ENCODE assay signal across 9 cellular contexts in the genomic region with DNA sequence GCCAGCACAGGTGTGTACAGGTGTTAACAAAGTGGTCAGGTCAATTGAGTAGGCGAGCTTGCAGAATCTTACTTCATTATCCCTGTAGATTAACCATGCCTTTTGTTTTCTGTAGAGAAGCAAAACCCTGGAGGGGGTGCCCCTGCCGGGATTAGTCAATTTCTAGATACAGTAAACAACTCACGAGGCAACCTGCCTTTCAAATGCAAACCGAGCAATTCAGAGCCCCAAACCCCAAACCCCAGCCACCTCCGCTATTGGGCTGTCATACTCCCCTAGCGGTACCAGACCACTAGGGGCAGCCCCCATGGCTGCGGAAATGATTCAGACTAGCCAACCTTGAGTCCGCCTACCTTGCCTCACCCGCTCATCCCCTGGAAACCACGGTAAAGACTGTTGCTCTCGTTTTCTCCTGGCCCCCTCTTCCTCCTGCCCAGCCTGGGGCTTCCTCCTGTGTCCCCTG.
A peak's percentile ranks its signal among the peaks of the same experiment; 100 is the strongest.
DNase-seq lines count a peak whose midpoint lies in the region; ATAC-seq, FAIRE-seq and TF ChIP-seq lines count a peak whose summit lies in the region.
"Had no signal": no experiment of that assay in that cellular context is flagged by ENCODE, and none has a peak within 500 bp of the region (broad histone marks: within the 10 kb centered on the region; RNA-seq: fewer than 3 reads in every experiment).

No MANE protein-coding gene starts in this region.

- H3K4me2 ChIP-seq in PC-9 (peak overlapping the region; percentile 82; the same call in 1 of the 2 replicates), GM12878 (ENCODE audit: control insufficient read depth, insufficient read depth) (peak overlapping the region; percentile 58)

- H3K4me1 ChIP-seq in PC-9 (replicated peaks; ENCODE audit: insufficient read depth): peaks cover 21% of the 10 kb centered on the region
- peaks cover 16% of the 10 kb centered on the region for H3K4me1 ChIP-seq in GM12878 (ENCODE audit: control insufficient read depth, insufficient read depth, low read length)

- in situ Hi-C loops in GM13977 (cut with MboI; ENCODE audit: low pct_unique_long_range_greater_than_20kb, low sequenced_read_pairs, unreplicated experiment): no loop called here
- in situ Hi-C loops in GM12878 (cut with MboI): no loop called here

- BruUV-seq in PC-9 (replicated peaks; lab: Mats Ljungman, UMichigan) (no TSS peak), GM12878 (replicated peaks; lab: Mats Ljungman, UMichigan) (no TSS peak)

- H3K4me3 Mint-ChIP-seq in HFFc6: no peak overlapping the region
- no peak overlapping the region for H3K4me3 Mint-ChIP-seq in chondrocyte (ENCODE audit: unreplicated experiment)

- peak; percentile 78 for DNase-seq in GM13977 (ENCODE audit: low spot score)
- DNase-seq in HFFc6: no peak
- DNase-seq in PC-9: no peak
- peak; percentile 76 for DNase-seq in GM12878 (ENCODE audit: low read depth, low spot score)
- DNase-seq in stimulated activated CD8-positive, alpha-beta memory T cell treated with anti-CD3 and anti-CD28 coated beads, Interleukin-12 subunit alpha, Interleukin-12 subunit beta, amount 100 ng/mL, for 4 hours (ENCODE audit: low read depth): peak; percentile 45
- no peak for DNase-seq in chondrocyte (ENCODE audit: low spot score)
- DNase-seq in NCI-H2196 (lab: John Stamatoyannopoulos, UW; ENCODE audit: unreplicated experiment): no peak
- no peak for DNase-seq in T1000 (lab: John Stamatoyannopoulos, UW)

- H3K27me3 ChIP-seq in PC-9 (ENCODE audit: insufficient read depth, low read depth) (no peaks in the 10 kb centered on the region), GM12878 (replicated peaks in 1 of 2; ENCODE audit: control insufficient read depth in 2 of 2, insufficient read depth in 2 of 2, low read length in 1 of 2) (peaks cover 0 to 4% of the 10 kb centered on the region in 2 experiments; a peak in 2 of 4 replicates)

- H3K4me1 Mint-ChIP-seq in HFFc6 (ENCODE audit: low read depth) (peaks cover 37% of the 10 kb centered on the region), chondrocyte (ENCODE audit: low read depth) (peaks cover 41% of the 10 kb centered on the region)

- H2AFZ ChIP-seq in PC-9 (no peak overlapping the region; the same call in 1 of the 2 replicates), GM12878 (ENCODE audit: control insufficient read depth, low read depth, low read length) (peak overlapping the region; percentile 60)

- CTCF ChIA-PET in PC-9 (lab: Charles Lee): interaction anchor here (0.6 kb wide), 1 partner anchor 263 kb away, joined by 3 read pairs; no protein-coding TSS in a partner anchor
- CTCF ChIA-PET in GM12878 (lab: Yijun Ruan, JAX): interaction anchor here (1.1 kb wide), 2 partner anchors 10 to 43 kb away, joined by 3 to 4 read pairs; no protein-coding TSS in a partner anchor

- TF ChIP-seq EP300 in GM12878 (IDR thresholded peaks at IDR 0.05; ENCODE audit: borderline replicate concordance in 1 of 2, control insufficient read depth in 1 of 2, low read depth in 2 of 2, low read length in 2 of 2): peak; percentile 67 to 70; a peak in 3 of 4 replicates

- peak; percentile 99 for ATAC-seq in GM12878

- intact Hi-C loops in PC-9 (cut with micrococcal nuclease; ENCODE audit: unreplicated experiment): no loop called here
- intact Hi-C loops in GM12878 (cut with micrococcal nuclease; ENCODE audit: unreplicated experiment): loop anchor here (5.0 kb wide), 1 partner anchor 171 kb away; the partner anchor contains the start of gene EPC2

- H3K36me3 ChIP-seq in PC-9 (ENCODE audit: low read depth): no peaks in the 10 kb centered on the region
- H3K36me3 ChIP-seq in GM12878 (ENCODE audit: control insufficient read depth in 2 of 2, insufficient read depth in 2 of 2, low read length in 1 of 2): no peaks in the 10 kb centered on the region

- peaks cover 9% of the 10 kb centered on the region; the same call in 1 of the 2 replicates for H3F3A ChIP-seq in PC-9 (ENCODE audit: insufficient read depth, low read depth)

- RAD21 ChIA-PET in GM12878 (lab: Charles Lee; ENCODE audit: unreplicated experiment): no interaction called here

- H3K9ac ChIP-seq in GM12878 (ENCODE audit: control insufficient read depth, insufficient read depth, low read length): peak overlapping the region; percentile 38; the same call in 1 of the 2 replicates

- TF ChIP-seq CTCF in GM13977 (IDR thresholded peaks at IDR 0.05; ENCODE audit: extremely low read depth, insufficient read depth, missing control alignments) (peak; percentile 36), HFFc6 (IDR thresholded peaks at IDR 0.05) (peak; percentile 38), PC-9 (conservative IDR thresholded peaks at IDR 0.05) (no peak), GM12878 (IDR thresholded peaks at IDR 0.05 in 2 of 3, conservative IDR thresholded peaks at IDR 0.05 in 1 of 3; ENCODE audit: control insufficient read depth in 2 of 3, extremely low read depth in 1 of 3, insufficient read depth in 1 of 3, low read depth in 3 of 3, low read length in 3 of 3) (peak; percentile 27 to 73 (median 68)), chondrocyte (IDR thresholded peaks at IDR 0.05) (no peak)

- H3K36me3 Mint-ChIP-seq in HFFc6 (ENCODE audit: low read depth) (no peaks in the 10 kb centered on the region), chondrocyte (ENCODE audit: low read depth) (no peaks in the 10 kb centered on the region)
- H3K36me3 Mint-ChIP-seq: immature natural killer cell had no signal

- no peaks in the 10 kb centered on the region for H4K20me1 ChIP-seq in PC-9 (ENCODE audit: insufficient read depth)
- no peaks in the 10 kb centered on the region for H4K20me1 ChIP-seq in GM12878 (ENCODE audit: control insufficient read depth, insufficient read depth)

- peaks cover 15% of the 10 kb centered on the region for H3K27me3 Mint-ChIP-seq in HFFc6 (ENCODE audit: insufficient read depth)
- H3K27me3 Mint-ChIP-seq in chondrocyte (ENCODE audit: low read depth): no peaks in the 10 kb centered on the region

- H3K79me2 ChIP-seq in PC-9 (ENCODE audit: low read depth) (no peaks in the 10 kb centered on the region), GM12878 (ENCODE audit: control insufficient read depth, insufficient read depth, low read length) (no peaks in the 10 kb centered on the region)

- peak; percentile 36; the same call in 1 of the 2 replicates for TF ChIP-seq POLR2A in GM12878 (IDR thresholded peaks at IDR 0.05; ENCODE audit: low read depth, low read length)

- H3K9me2 ChIP-seq in PC-9 (ENCODE audit: insufficient read depth): no peaks in the 10 kb centered on the region

- POLR2A ChIA-PET in PC-9 (lab: Charles Lee; ENCODE audit: unreplicated experiment): no interaction called here
- POLR2A ChIA-PET in GM12878 (lab: Charles Lee): no interaction called here

- WGBS in GM12878 (ENCODE audit: insufficient coverage, insufficient replicate concordance, low lambda C conversion rate, missing lambda C conversion rate): 1% methylated on average over 11 of the region's 11 CpGs

- no peaks in the 10 kb centered on the region for H3K9me3 Mint-ChIP-seq in HFFc6
- no peaks in the 10 kb centered on the region for H3K9me3 Mint-ChIP-seq in chondrocyte (ENCODE audit: low read depth)

- TF ChIP-seq RAD21 in GM12878 (IDR thresholded peaks at IDR 0.05; ENCODE audit: insufficient read depth, low read depth, low read length): peak; percentile 44

- SMC1A ChIA-PET in GM12878 (lab: Charles Lee; ENCODE audit: uncharacterized antibody, unreplicated experiment): no interaction called here

- H3K4me3 ChIP-seq in PC-9: no peak overlapping the region
- H3K4me3 ChIP-seq in GM12878: no peak overlapping the region

- H3K27ac Mint-ChIP-seq in HFFc6 (no peak overlapping the region), chondrocyte (ENCODE audit: unreplicated experiment) (no peak overlapping the region)
- H3K27ac Mint-ChIP-seq: immature natural killer cell had no signal

- FAIRE-seq in GM12878 (lab: Jason Lieb, UNC): peak; percentile 91

- H3K9me3 ChIP-seq in PC-9 (ENCODE audit: insufficient read depth, low read depth) (no peaks in the 10 kb centered on the region), GM12878 (replicated peaks; ENCODE audit: control insufficient read depth, insufficient read depth, low read length) (no peaks in the 10 kb centered on the region)

- H3K27ac ChIP-seq in PC-9: peak overlapping the region; percentile 81
- H3K27ac ChIP-seq in GM12878 (ENCODE audit: control insufficient read depth, insufficient read depth): peak overlapping the region; percentile 31; the same call in 1 of the 2 replicates

TF ChIP-seq in GM12878, 131 proteins besides CTCF, POLR2A, EP300 and RAD21 (continues in another document):
- TF ChIP-seq ZNF217 (IDR thresholded peaks at IDR 0.05) (no peak), PML (IDR thresholded peaks at IDR 0.05; ENCODE audit: low read length) (no peak), PAX8 (IDR thresholded peaks at IDR 0.05) (no peak), ZBTB4 (CRISPR knock-in tag; IDR thresholded peaks at IDR 0.05) (no peak), SMAD5 (IDR thresholded peaks at IDR 0.05; ENCODE audit: low read depth) (no peak), NBN (IDR thresholded peaks at IDR 0.05) (peak; percentile 85)

Comparison
In these comparisons a context has a peak if more than half of its experiments do, and no peak if none do; other contexts are left out.
1. DNase-seq: peak in GM13977 (single experiment), GM12878 (single experiment) and stimulated activated CD8-positive, alpha-beta memory T cell treated with anti-CD3 and anti-CD28 coated beads, Interleukin-12 subunit alpha, Interleukin-12 subunit beta, amount 100 ng/mL, for 4 hours (single experiment); none in HFFc6 (single experiment), PC-9 (0 of 2), chondrocyte (single experiment), NCI-H2196 (single experiment) and T1000 (single experiment).
2. CTCF ChIP-seq: peak in GM13977 (single experiment), HFFc6 (single experiment) and GM12878 (3 of 3); none in PC-9 (single experiment) and chondrocyte (single experiment).